ENCODE assay signal across 7 cellular contexts in the genomic region with DNA sequence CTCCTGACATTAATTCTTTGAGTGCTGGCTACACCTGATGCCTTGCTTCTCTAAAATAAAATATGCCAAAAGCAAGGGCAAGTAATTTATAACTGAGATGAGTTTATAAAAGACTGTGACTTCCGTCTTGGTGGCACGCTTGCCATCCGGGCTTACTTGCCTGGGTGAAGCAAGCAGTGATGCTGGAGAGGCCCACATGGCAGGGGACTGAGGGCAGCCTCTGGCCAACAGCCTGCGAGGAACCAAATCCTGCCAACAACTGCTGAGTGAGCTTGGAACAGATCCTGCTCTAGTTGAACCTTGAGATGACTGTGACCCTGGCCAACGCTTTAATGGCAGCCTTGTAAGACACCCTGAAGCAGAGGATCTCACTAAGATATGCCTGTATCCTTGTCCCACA.
"Had no signal": no experiment of that assay in that cellular context is flagged by ENCODE, and none has a peak within 500 bp of the region (broad histone marks: within the 10 kb centered on the region; RNA-seq: fewer than 3 reads in every experiment).

No MANE protein-coding gene starts in this region.

- H2AFZ ChIP-seq: GM23248 had no signal

- FAIRE-seq: H54 had no signal

- H3K4me3 ChIP-seq: GM23248 had no signal

- H3K27ac ChIP-seq: GM23248, HL-60 had no signal

- H3K9ac ChIP-seq: GM23248 had no signal

- DNase-seq: GM23248, GOT3, H9, HCEC 1CT, KG1 had no signal
